ENCODE assay signal across 26 cellular contexts in genomic region chr14:26525057-26525456, GRCh38.
DNase-seq lines count a peak whose midpoint lies in the region; ATAC-seq, FAIRE-seq and TF ChIP-seq lines count a peak whose summit lies in the region.
"Had no signal": no experiment of that assay in that cellular context is flagged by ENCODE, and none has a peak within 500 bp of the region (broad histone marks: within the 10 kb centered on the region; RNA-seq: fewer than 3 reads in every experiment).

No MANE protein-coding gene starts in this region.

- ATAC-seq in PC-3 (peak; percentile 13; the same call in 1 of the 2 replicates), mucosa of descending colon (no peak)
- ATAC-seq: GM23338, Right ventricle myocardium inferior had no signal

- H3K27me3 ChIP-seq in PC-3 (ENCODE audit: low read length) (no peaks in the 10 kb centered on the region), subcutaneous abdominal adipose tissue (ENCODE audit: control insufficient read depth in 5 of 5, insufficient read depth in 4 of 5, low read length in 5 of 5) (no peaks in the 10 kb centered on the region)
- H3K27me3 ChIP-seq: MG63, SJCRH30 had no signal

- no peak overlapping the region for H2AFZ ChIP-seq in PC-3 (ENCODE audit: low read length)
- H2AFZ ChIP-seq: GM23338 had no signal

- H3K9me2 ChIP-seq in PC-3 (replicated peaks; ENCODE audit: low read length) = no peaks in the 10 kb centered on the region

- H3K9ac ChIP-seq in PC-3 (ENCODE audit: low read length) = no peak overlapping the region
- H3K9ac ChIP-seq in subcutaneous abdominal adipose tissue (ENCODE audit: low read length in 5 of 5) = no peak overlapping the region

- no TSS peak for BruUV-seq in PC-3 (replicated peaks; lab: Mats Ljungman, UMichigan)

- intact Hi-C loops in PC-3 (cut with micrococcal nuclease) = no loop called here
- intact Hi-C loops in mucosa of descending colon (cut with DNase I, micrococcal nuclease) = no loop called here

- TF ChIP-seq CTCF in PC-3 (conservative IDR thresholded peaks at IDR 0.05; ENCODE audit: low read depth, low read length) (no peak), fibroblast of the aortic adventitia (IDR thresholded peaks at IDR 0.05; ENCODE audit: insufficient read depth, low read length) (no peak), mucosa of descending colon (IDR thresholded peaks at IDR 0.05) (no peak)

- H3K36me3 ChIP-seq in PC-3 (ENCODE audit: low read depth, low read length) (no peaks in the 10 kb centered on the region), subcutaneous abdominal adipose tissue (ENCODE audit: control insufficient read depth in 5 of 5, insufficient read depth in 5 of 5, low read length in 5 of 5) (peaks cover 0 to 3% (median 0%) of the 10 kb centered on the region in 5 donors), mucosa of descending colon (ENCODE audit: low read depth) (no peaks in the 10 kb centered on the region)
- H3K36me3 ChIP-seq: MG63, SJCRH30 had no signal

- H4K20me1 ChIP-seq in PC-3 (ENCODE audit: low read length) = no peaks in the 10 kb centered on the region

- H3K4me2 ChIP-seq in PC-3 (ENCODE audit: low read length) = no peak overlapping the region
- H3K4me2 ChIP-seq: GM23338 had no signal

- FAIRE-seq in endometrium (lab: Jason Lieb, UNC) = peak; percentile 98
- FAIRE-seq: GM12892 had no signal

- H3K9me3 ChIP-seq in PC-3 (ENCODE audit: low read length) (no peaks in the 10 kb centered on the region), subcutaneous abdominal adipose tissue (ENCODE audit: control insufficient read depth in 5 of 5, low read length in 5 of 5) (no peaks in the 10 kb centered on the region), mucosa of descending colon (no peaks in the 10 kb centered on the region)
- H3K9me3 ChIP-seq: MG63, SJCRH30 had no signal

- no peaks in the 10 kb centered on the region for H3K4me1 ChIP-seq in PC-3 (ENCODE audit: insufficient read depth, low read length)
- peaks cover 0 to 8% (median 0%) of the 10 kb centered on the region in 5 donors for H3K4me1 ChIP-seq in subcutaneous abdominal adipose tissue (ENCODE audit: control insufficient read depth in 5 of 5, insufficient read depth in 5 of 5, low read length in 5 of 5)
- no peaks in the 10 kb centered on the region for H3K4me1 ChIP-seq in mucosa of descending colon (ENCODE audit: low read depth)
- H3K4me1 ChIP-seq: SJCRH30 had no signal

- H3K27ac ChIP-seq in PC-3 (ENCODE audit: low read length) = no peak overlapping the region
- peak overlapping the region; percentile 32 for H3K27ac ChIP-seq in subcutaneous abdominal adipose tissue (ENCODE audit: low read depth, low read length)
- H3K27ac ChIP-seq: C4-2B, SJCRH30 had no signal

- H3K4me3 ChIP-seq in PC-3 (ENCODE audit: low read length) (no peak overlapping the region), fibroblast of the aortic adventitia (ENCODE audit: low read depth, low read length) (no peak overlapping the region), subcutaneous abdominal adipose tissue (ENCODE audit: low read depth in 1 of 5, low read length in 5 of 5) (no peak overlapping the region), mucosa of descending colon (no peak overlapping the region)
- H3K4me3 ChIP-seq: GM23338, MG63, SJCRH30 had no signal

- DNase-seq in PC-3 = no peak
- peak; percentile 58 for DNase-seq in fibroblast of the aortic adventitia (ENCODE audit: low read depth)
- no peak for DNase-seq in mucosa of descending colon
- DNase-seq in RKO (ENCODE audit: low spot score) = no peak
- no peak for DNase-seq in NCI-H2171 treated with DMSO at 0.1 percent for 48 hours (lab: John Stamatoyannopoulos, UW)
- DNase-seq in HK-2 (ENCODE audit: unreplicated experiment) = no peak
- DNase-seq: Calu3; CD8-positive, alpha-beta memory T cell; DMS79 treated with DMSO at 0.1 percent for 48 hours; H9; HFFc6; KBM-7; MG63; NCI-H1417 treated with DMSO at 0.1 percent for 48 hours; NCI-H1694 treated with DMSO at 0.1 percent for 48 hours; NCI-H2081; NCI-H226; NCI-H510A; NCI-H69; SJCRH30 had no signal

- CTCF ChIA-PET in PC-3 (lab: Charles Lee) = no interaction called here

- no peaks in the 10 kb centered on the region for H3K79me2 ChIP-seq in PC-3 (ENCODE audit: low read length)

- H3F3A ChIP-seq in PC-3 (ENCODE audit: low read length, unreplicated experiment) = no peaks in the 10 kb centered on the region

- POLR2A ChIA-PET in PC-3 (lab: Charles Lee; ENCODE audit: unreplicated experiment) = no interaction called here
